In the genomic region with DNA sequence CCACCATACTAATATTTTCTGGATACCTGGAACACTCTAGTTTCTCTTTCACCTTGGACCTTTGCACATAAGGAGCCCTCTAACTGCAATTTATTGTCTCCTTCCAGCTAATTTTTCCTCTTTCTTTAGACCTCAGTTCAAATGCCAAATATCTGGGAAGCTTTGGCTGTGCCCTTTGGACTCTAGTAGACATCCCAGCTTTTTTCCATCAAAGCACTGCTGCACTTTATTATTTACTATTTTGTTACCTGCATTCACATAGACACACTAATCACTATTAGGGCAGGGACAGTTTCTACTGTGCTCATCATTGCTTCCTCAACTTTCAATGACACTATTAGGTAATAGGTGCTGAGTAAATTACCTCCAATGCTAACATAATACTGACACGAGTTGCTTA, we compare ENCODE assay signal across 1 cellular context.
TF ChIP-seq lines count a peak whose summit lies in the region.

No MANE protein-coding gene starts in this region.

TF ChIP-seq in endothelial cell of umbilical vein, 7 proteins besides CTCF, POLR2A, EP300 and RAD21:
- TF ChIP-seq, protein P1, sequence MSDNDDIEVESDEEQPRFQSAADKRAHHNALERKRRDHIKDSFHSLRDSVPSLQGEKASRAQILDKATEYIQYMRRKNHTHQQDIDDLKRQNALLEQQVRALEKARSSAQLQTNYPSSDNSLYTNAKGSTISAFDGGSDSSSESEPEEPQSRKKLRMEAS (IDR thresholded peaks at IDR 0.05; ENCODE audit: insufficient read depth, insufficient read length), result no peak
- TF ChIP-seq JUN (IDR thresholded peaks at IDR 0.05; ENCODE audit: borderline replicate concordance, insufficient read depth, insufficient read length, low read depth) (no peak), POLR2AphosphoS5 (IDR thresholded peaks at IDR 0.05; ENCODE audit: insufficient read depth, low read depth, low read length) (no peak), FOS (IDR thresholded peaks at IDR 0.05; ENCODE audit: borderline replicate concordance, insufficient read depth, low read length) (no peak)
